1 cellular context compared by ENCODE assay signal in the genomic region with DNA sequence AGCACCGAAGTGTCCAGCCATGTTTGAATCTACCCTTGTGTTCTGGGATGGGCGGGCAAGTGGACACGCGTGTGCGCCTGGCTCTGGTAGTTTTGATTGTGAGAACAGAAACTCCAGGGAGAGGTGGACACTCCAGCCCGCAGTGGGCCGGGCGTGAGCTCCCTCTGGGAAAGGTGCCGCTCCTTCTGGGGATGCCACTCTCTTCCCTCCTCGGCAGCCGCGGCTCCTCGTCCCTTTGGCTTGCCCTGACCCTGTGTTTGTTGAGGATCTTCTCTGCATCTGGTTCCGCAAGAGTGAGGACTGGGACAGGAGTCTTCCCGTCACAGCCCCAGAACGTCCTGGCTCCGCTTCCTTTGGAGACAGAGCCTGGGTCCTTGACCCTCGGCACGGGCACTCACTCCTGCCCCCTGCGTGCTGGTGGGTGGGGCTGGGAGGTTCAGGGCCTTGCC.
TF ChIP-seq lines count a peak whose summit lies in the region.

No MANE protein-coding gene starts in this region.

TF ChIP-seq in endothelial cell of umbilical vein, 7 proteins besides CTCF, POLR2A, EP300 and RAD21:
- TF ChIP-seq JUN (IDR thresholded peaks at IDR 0.05; ENCODE audit: borderline replicate concordance, insufficient read depth, insufficient read length, low read depth) (no peak), FOS (IDR thresholded peaks at IDR 0.05; ENCODE audit: borderline replicate concordance, insufficient read depth, low read length) (no peak), POLR2AphosphoS5 (IDR thresholded peaks at IDR 0.05; ENCODE audit: insufficient read depth, low read depth, low read length) (no peak), MYC (IDR thresholded peaks at IDR 0.05; ENCODE audit: low read depth, low read length) (no peak), GATA2 (IDR thresholded peaks at IDR 0.05; ENCODE audit: insufficient read depth, insufficient read length, low read depth, low read length) (no peak), EZH2 (IDR thresholded peaks at IDR 0.05; ENCODE audit: borderline replicate concordance, low read depth, low read length, severe bottlenecking) (no peak)
- TF ChIP-seq, protein P1, sequence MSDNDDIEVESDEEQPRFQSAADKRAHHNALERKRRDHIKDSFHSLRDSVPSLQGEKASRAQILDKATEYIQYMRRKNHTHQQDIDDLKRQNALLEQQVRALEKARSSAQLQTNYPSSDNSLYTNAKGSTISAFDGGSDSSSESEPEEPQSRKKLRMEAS (IDR thresholded peaks at IDR 0.05; ENCODE audit: insufficient read depth, insufficient read length), result no peak
